In the genomic region with DNA sequence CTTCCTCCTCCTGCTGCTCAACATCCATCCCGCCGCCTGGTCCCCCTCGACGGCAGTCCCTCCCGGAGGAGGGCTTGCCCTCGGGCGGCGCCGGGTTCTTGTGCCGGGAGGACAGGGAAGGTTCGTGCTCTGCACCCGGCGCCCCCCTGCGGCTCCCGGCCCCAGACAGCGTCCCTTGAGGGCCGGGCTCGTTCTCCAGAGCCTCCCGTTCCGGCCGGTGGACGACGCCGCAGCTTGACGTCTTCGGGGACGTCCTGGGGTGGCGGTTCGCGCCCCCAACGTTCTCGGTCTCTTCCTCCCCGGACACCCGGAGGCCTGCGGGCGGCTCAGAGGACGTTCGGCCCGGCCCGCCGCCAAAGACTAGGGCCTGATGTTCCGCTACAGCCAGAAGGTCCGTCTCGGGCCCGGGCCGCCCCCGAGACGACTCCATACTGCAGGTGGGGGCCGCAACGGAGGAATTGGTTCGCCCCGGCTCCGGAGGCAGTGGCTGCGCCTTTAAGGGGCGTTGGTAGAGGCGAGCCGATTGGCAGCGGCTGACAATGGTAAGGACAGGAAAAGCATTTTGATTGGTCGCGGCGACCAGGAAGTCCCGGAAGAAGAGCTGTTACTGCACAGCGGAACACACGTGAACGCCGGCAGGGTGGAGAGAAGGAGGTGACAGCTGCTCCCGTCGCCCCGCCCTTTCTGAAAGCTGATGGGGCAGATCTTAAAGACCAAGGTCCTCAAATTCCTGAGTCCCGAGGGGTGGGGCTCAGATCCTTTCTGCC, we compare ENCODE assay signal across 1 cellular context.
TF ChIP-seq lines count a peak whose summit lies in the region.

Gene BORCS6 (minus strand): TSS at position 470 of the 767 bp plus-strand sequence. CDS start 40 bp downstream, at position 430.

TF ChIP-seq in K562, 482 proteins besides CTCF, POLR2A, EP300 and RAD21 (continued from another document and continues in another):
- TF ChIP-seq AFF1 (IDR thresholded peaks at IDR 0.05; ENCODE audit: low read depth in 1 of 2, partially characterized antibody in 2 of 2) (no peak), NCOA1 (IDR thresholded peaks at IDR 0.05; ENCODE audit: low read depth) (no peak), MCM7 (IDR thresholded peaks at IDR 0.05) (no peak), ZBTB49 (CRISPR knock-in tag; IDR thresholded peaks at IDR 0.05; ENCODE audit: borderline replicate concordance) (no peak), NFYB (IDR thresholded peaks at IDR 0.05; ENCODE audit: extremely low read depth, insufficient read length) (peak; percentile 52), RB1 (IDR thresholded peaks at IDR 0.05; ENCODE audit: low read depth) (0 out of 2 replicates have a peak, but pooled peaks have one; percentile 39), DPF2 (IDR thresholded peaks at IDR 0.05) (no peak), ZNF316 (IDR thresholded peaks at IDR 0.05) (peak; percentile 62), THAP7 (CRISPR knock-in tag; IDR thresholded peaks at IDR 0.05) (no peak), RBM15 (IDR thresholded peaks at IDR 0.05; ENCODE audit: insufficient read depth, low read length) (no peak), ZNF780A (CRISPR knock-in tag; IDR thresholded peaks at IDR 0.05) (no peak), HMGN3 (IDR thresholded peaks at IDR 0.05; ENCODE audit: borderline replicate concordance, extremely low read depth, insufficient read length, low read depth, low read length) (no peak), ZNF124 (CRISPR knock-in tag; IDR thresholded peaks at IDR 0.05) (no peak), SIRT6 (IDR thresholded peaks at IDR 0.05; ENCODE audit: low read depth, low read length) (no peak), THAP12 (CRISPR knock-in tag; IDR thresholded peaks at IDR 0.05) (no peak), CBX1 (IDR thresholded peaks at IDR 0.05; ENCODE audit: low read depth) (no peak), ZBTB5 (IDR thresholded peaks at IDR 0.05) (no peak), PCBP2 (IDR thresholded peaks at IDR 0.05; ENCODE audit: low read depth, low read length, poor library complexity, severe bottlenecking) (no peak), CREBBP (IDR thresholded peaks at IDR 0.05; ENCODE audit: low read depth, low read length) (no peak), HEY1 (CRISPR knock-in tag; IDR thresholded peaks at IDR 0.05; ENCODE audit: borderline replicate concordance) (no peak), RREB1 (CRISPR knock-in tag; IDR thresholded peaks at IDR 0.05) (0 out of 2 replicates have a peak, but pooled peaks have one; percentile 18), PURB (CRISPR knock-in tag; IDR thresholded peaks at IDR 0.05; ENCODE audit: low read depth) (no peak), ZC3H4 (CRISPR knock-in tag; IDR thresholded peaks at IDR 0.05; ENCODE audit: borderline replicate concordance) (no peak), ZFX (CRISPR knock-in tag; IDR thresholded peaks at IDR 0.05) (peak; percentile 71), KDM4B (IDR thresholded peaks at IDR 0.05; ENCODE audit: borderline replicate concordance in 2 of 2, low read depth in 1 of 2) (no peak), KLF1 (tag; IDR thresholded peaks at IDR 0.05) (no peak), PHB (CRISPR knock-in tag; IDR thresholded peaks at IDR 0.05) (no peak; the same call in 1 of the 2 replicates), GTF2F1 (IDR thresholded peaks at IDR 0.05; ENCODE audit: low read depth, low read length) (no peak), PHF20 (IDR thresholded peaks at IDR 0.05; ENCODE audit: partially characterized antibody) (no peak)
- TF ChIP-seq, protein P1, sequence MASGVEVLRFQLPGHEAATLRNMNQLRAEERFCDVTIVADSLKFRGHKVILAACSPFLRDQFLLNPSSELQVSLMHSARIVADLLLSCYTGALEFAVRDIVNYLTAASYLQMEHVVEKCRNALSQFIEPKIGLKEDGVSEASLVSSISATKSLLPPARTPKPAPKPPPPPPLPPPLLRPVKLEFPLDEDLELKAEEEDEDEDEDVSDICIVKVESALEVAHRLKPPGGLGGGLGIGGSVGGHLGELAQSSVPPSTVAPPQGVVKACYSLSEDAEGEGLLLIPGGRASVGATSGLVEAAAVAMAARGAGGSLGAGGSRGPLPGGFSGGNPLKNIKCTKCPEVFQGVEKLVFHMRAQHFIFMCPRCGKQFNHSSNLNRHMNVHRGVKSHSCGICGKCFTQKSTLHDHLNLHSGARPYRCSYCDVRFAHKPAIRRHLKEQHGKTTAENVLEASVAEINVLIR (CRISPR knock-in tag; IDR thresholded peaks at IDR 0.05), result no peak
- TF ChIP-seq, protein P2, sequence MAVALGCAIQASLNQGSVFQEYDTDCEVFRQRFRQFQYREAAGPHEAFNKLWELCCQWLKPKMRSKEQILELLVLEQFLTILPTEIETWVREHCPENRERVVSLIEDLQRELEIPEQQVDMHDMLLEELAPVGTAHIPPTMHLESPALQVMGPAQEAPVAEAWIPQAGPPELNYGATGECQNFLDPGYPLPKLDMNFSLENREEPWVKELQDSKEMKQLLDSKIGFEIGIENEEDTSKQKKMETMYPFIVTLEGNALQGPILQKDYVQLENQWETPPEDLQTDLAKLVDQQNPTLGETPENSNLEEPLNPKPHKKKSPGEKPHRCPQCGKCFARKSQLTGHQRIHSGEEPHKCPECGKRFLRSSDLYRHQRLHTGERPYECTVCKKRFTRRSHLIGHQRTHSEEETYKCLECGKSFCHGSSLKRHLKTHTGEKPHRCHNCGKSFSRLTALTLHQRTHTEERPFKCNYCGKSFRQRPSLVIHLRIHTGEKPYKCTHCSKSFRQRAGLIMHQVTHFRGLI (CRISPR knock-in tag; IDR thresholded peaks at IDR 0.05), result no peak
- TF ChIP-seq, protein P3, sequence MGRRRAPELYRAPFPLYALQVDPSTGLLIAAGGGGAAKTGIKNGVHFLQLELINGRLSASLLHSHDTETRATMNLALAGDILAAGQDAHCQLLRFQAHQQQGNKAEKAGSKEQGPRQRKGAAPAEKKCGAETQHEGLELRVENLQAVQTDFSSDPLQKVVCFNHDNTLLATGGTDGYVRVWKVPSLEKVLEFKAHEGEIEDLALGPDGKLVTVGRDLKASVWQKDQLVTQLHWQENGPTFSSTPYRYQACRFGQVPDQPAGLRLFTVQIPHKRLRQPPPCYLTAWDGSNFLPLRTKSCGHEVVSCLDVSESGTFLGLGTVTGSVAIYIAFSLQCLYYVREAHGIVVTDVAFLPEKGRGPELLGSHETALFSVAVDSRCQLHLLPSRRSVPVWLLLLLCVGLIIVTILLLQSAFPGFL (CRISPR knock-in tag; IDR thresholded peaks at IDR 0.05), result no peak
